Comparison of ENCODE assay signal across 6 cellular contexts in the genomic region with DNA sequence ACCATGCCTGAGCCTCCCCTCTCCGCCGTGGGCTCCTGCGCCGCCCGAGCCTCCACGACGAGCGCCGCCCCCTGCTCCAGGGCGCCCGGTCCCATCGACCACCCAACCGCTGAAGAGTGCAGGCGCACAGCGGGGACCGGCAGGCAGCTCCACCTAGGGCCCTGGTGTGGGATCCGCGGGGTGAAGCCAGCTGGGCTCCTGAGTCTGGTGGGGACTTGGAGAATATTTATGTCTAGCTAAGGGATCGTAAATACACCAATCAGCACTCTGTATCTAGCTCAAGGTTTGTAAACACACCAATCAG. TPM values are rescaled to one million over a fixed set of nuclear protein-coding genes. Genes with fewer than 3 reads are reported as not detected.
"Had no signal": no experiment of that assay in that cellular context is flagged by ENCODE, and none has a peak within 500 bp of the region (broad histone marks: within the 10 kb centered on the region; RNA-seq: fewer than 3 reads in every experiment).

No MANE protein-coding gene starts in this region.

RNA-seq across cellular contexts. Expression of gene FOXI3, which starts 50.8 kb away (rescaled TPM):
- total RNA-seq: M059J, PC-3, Peyer's patch, Right ventricle myocardium superior, SJSA1, T-cell had no signal
